Comparison of ENCODE assay signal across 14 cellular contexts in the genomic region with DNA sequence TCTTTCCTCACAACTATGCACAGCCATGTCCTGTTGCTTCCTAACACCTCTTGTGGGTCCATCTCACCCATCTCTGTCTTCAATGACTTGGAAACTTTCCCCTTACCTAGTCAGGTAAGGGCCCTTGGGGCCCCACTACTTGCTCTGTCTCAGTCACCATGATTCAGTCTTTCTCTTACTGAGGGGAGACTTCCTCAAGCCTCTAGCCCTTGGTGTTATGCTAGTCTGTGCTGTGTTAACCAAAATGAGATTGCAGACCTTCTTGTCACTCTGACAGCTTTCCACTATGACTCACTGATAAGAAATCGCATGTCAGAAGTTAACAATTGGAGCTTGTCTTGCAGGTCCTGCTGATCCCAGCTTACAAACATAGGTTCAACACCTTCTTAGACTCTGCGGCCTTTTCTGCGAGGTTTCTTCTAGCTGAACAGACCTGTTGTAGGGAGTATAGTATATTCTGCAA.
DNase-seq lines count a peak whose midpoint lies in the region; TF ChIP-seq lines count a peak whose summit lies in the region.
"Had no signal": no experiment of that assay in that cellular context is flagged by ENCODE, and none has a peak within 500 bp of the region (broad histone marks: within the 10 kb centered on the region; RNA-seq: fewer than 3 reads in every experiment).

No MANE protein-coding gene starts in this region.

- H3K14ac ChIP-seq in trophoblast cell (ENCODE audit: low read length) = no peak overlapping the region

- H4K12ac ChIP-seq in trophoblast cell (ENCODE audit: low read depth, low read length) = no peak overlapping the region

- peaks cover 9% of the 10 kb centered on the region for H3K9me3 Mint-ChIP-seq in activated CD4-positive, alpha-beta memory T cell treated with anti-CD3 and anti-CD28 coated beads for 36 hours
- peaks cover 3% of the 10 kb centered on the region for H3K9me3 Mint-ChIP-seq in activated CD4-positive, alpha-beta memory T cell treated with anti-CD3 and anti-CD28 coated beads, Interleukin-2, amount 10 ng/mL, durations not matched to agents 7 days and 5 days
- peaks cover 42% of the 10 kb centered on the region for H3K9me3 Mint-ChIP-seq in endodermal cell

- TF ChIP-seq CTCF in endodermal cell (conservative IDR thresholded peaks at IDR 0.05) = no peak

- no peaks in the 10 kb centered on the region for H3K27me3 Mint-ChIP-seq in activated CD4-positive, alpha-beta memory T cell treated with anti-CD3 and anti-CD28 coated beads for 36 hours
- H3K27me3 Mint-ChIP-seq in activated CD4-positive, alpha-beta memory T cell treated with anti-CD3 and anti-CD28 coated beads, Interleukin-2, amount 10 ng/mL, durations not matched to agents 7 days and 5 days = no peaks in the 10 kb centered on the region
- H3K27me3 Mint-ChIP-seq in endodermal cell (ENCODE audit: insufficient read depth) = no peaks in the 10 kb centered on the region
- H3K27me3 Mint-ChIP-seq: naive thymus-derived CD8-positive, alpha-beta T cell had no signal

- POLR2A ChIA-PET in activated CD4-positive, alpha-beta memory T cell treated with anti-CD3 and anti-CD28 coated beads for 36 hours (lab: Charles Lee) = no interaction called here
- POLR2A ChIA-PET in activated CD4-positive, alpha-beta memory T cell treated with anti-CD3 and anti-CD28 coated beads, Interleukin-2, amount 10 ng/mL, durations not matched to agents 7 days and 5 days (lab: Charles Lee) = no interaction called here

- no peaks in the 10 kb centered on the region for H3K36me3 Mint-ChIP-seq in activated CD4-positive, alpha-beta memory T cell treated with anti-CD3 and anti-CD28 coated beads for 36 hours
- H3K36me3 Mint-ChIP-seq in activated CD4-positive, alpha-beta memory T cell treated with anti-CD3 and anti-CD28 coated beads, Interleukin-2, amount 10 ng/mL, durations not matched to agents 7 days and 5 days (ENCODE audit: low read depth) = no peaks in the 10 kb centered on the region
- H3K36me3 Mint-ChIP-seq in endodermal cell (ENCODE audit: low read depth) = peaks cover 23% of the 10 kb centered on the region

- peak; percentile 39 for DNase-seq in activated CD4-positive, alpha-beta memory T cell treated with anti-CD3 and anti-CD28 coated beads for 36 hours
- DNase-seq in activated CD4-positive, alpha-beta memory T cell treated with anti-CD3 and anti-CD28 coated beads, Interleukin-2, amount 10 ng/mL, durations not matched to agents 7 days and 5 days = no peak
- peak; percentile 43 for DNase-seq in NOMO-1 treated with dmso at 0.1 percent for 144 hours (lab: John Stamatoyannopoulos, UW; ENCODE audit: unreplicated experiment)
- peak; percentile 60 for DNase-seq in endodermal cell
- peak; percentile 44 to 84 for DNase-seq in trophoblast cell
- no peak for DNase-seq in stimulated activated naive CD4-positive, alpha-beta T cell (lab: John Stamatoyannopoulos, UW)
- DNase-seq in NCI-H748 treated with DMSO at 0.1 percent for 48 hours (lab: John Stamatoyannopoulos, UW) = no peak
- DNase-seq in substantia nigra (lab: John Stamatoyannopoulos, UW) = no peak
- DNase-seq: ACHN; activated effector memory CD4-positive, alpha-beta T cell treated with anti-CD3 and anti-CD28 coated beads, Interleukin-2, amount 50 U/mL, for 16 hours; GDM1; naive thymus-derived CD8-positive, alpha-beta T cell; NCI-H1105 treated with DMSO at 0.1 percent for 48 hours; T1000 had no signal

- H3K9ac ChIP-seq in endodermal cell (ENCODE audit: extremely low read depth, low read length, poor library complexity, severe bottlenecking) = peak overlapping the region; percentile 17
- H3K9ac ChIP-seq in trophoblast cell (ENCODE audit: low read length) = no peak overlapping the region

- CTCF ChIA-PET in activated CD4-positive, alpha-beta memory T cell treated with anti-CD3 and anti-CD28 coated beads for 36 hours (lab: Charles Lee) = interaction anchor here (1.2 to 1.3 kb wide), 2 partner anchors 13 to 74 kb away, joined by 3 to 4 read pairs; a partner anchor contains a TSS
- CTCF ChIA-PET in activated CD4-positive, alpha-beta memory T cell treated with anti-CD3 and anti-CD28 coated beads, Interleukin-2, amount 10 ng/mL, durations not matched to agents 7 days and 5 days (lab: Charles Lee) = no interaction called here

- no peak overlapping the region for H2AFZ ChIP-seq in trophoblast cell (ENCODE audit: insufficient read depth, low read length, poor library complexity)

- H3K79me2 ChIP-seq in trophoblast cell (ENCODE audit: control insufficient read depth, insufficient read depth, low read length, poor library complexity) = no peaks in the 10 kb centered on the region

- no peak overlapping the region for H3K18ac ChIP-seq in trophoblast cell (ENCODE audit: low read length)

- intact Hi-C loops in activated CD4-positive, alpha-beta memory T cell treated with anti-CD3 and anti-CD28 coated beads for 36 hours (cut with micrococcal nuclease) = loop anchor here (1.0 to 5.0 kb wide), 3 partner anchors 26 to 136 kb away; a partner anchor contains a TSS

- H3K27me3 ChIP-seq in endodermal cell (ENCODE audit: control insufficient read depth, insufficient read depth, low read length, poor library complexity, severe bottlenecking) (no peaks in the 10 kb centered on the region), trophoblast cell (ENCODE audit: insufficient read depth, low read length) (no peaks in the 10 kb centered on the region)

- no peak overlapping the region for H3K4me3 Mint-ChIP-seq in activated CD4-positive, alpha-beta memory T cell treated with anti-CD3 and anti-CD28 coated beads for 36 hours
- H3K4me3 Mint-ChIP-seq in activated CD4-positive, alpha-beta memory T cell treated with anti-CD3 and anti-CD28 coated beads, Interleukin-2, amount 10 ng/mL, durations not matched to agents 7 days and 5 days = no peak overlapping the region
- H3K4me3 Mint-ChIP-seq in endodermal cell = peak overlapping the region; percentile 8
- H3K4me3 Mint-ChIP-seq: naive thymus-derived CD8-positive, alpha-beta T cell had no signal

- H3K27ac Mint-ChIP-seq in activated CD4-positive, alpha-beta memory T cell treated with anti-CD3 and anti-CD28 coated beads for 36 hours = peak overlapping the region; percentile 6
- H3K27ac Mint-ChIP-seq in activated CD4-positive, alpha-beta memory T cell treated with anti-CD3 and anti-CD28 coated beads, Interleukin-2, amount 10 ng/mL, durations not matched to agents 7 days and 5 days = no peak overlapping the region
- peak overlapping the region; percentile 96 for H3K27ac Mint-ChIP-seq in endodermal cell

- no peak overlapping the region for H3K4me2 ChIP-seq in trophoblast cell (ENCODE audit: low read length)

- H3K4me1 ChIP-seq in endodermal cell (ENCODE audit: control insufficient read depth, insufficient read depth, low read length) = peaks cover 6% of the 10 kb centered on the region
- peaks cover 3 to 7% of the 10 kb centered on the region in 2 experiments for H3K4me1 ChIP-seq in trophoblast cell (ENCODE audit: control insufficient read depth in 1 of 2, insufficient read depth in 2 of 2, low read length in 2 of 2)

- peak overlapping the region; percentile 21 for H2BK12ac ChIP-seq in trophoblast cell (ENCODE audit: low read length)

- H3K36me3 ChIP-seq in endodermal cell (ENCODE audit: control insufficient read depth, insufficient read depth, low read length) = no peaks in the 10 kb centered on the region
- H3K36me3 ChIP-seq in trophoblast cell (ENCODE audit: control insufficient read depth in 1 of 2, insufficient read depth in 2 of 2, low read length in 2 of 2) = no peaks in the 10 kb centered on the region

- H4K91ac ChIP-seq in trophoblast cell (ENCODE audit: low read depth, low read length) = peak overlapping the region; percentile 39

- H2AK5ac ChIP-seq in trophoblast cell (ENCODE audit: low read length) = no peak overlapping the region

- H3K4me3 ChIP-seq in endodermal cell (ENCODE audit: low read length) (peak overlapping the region; percentile 6), trophoblast cell (ENCODE audit: low read depth, low read length) (no peak overlapping the region)

- H3K4me1 Mint-ChIP-seq in activated CD4-positive, alpha-beta memory T cell treated with anti-CD3 and anti-CD28 coated beads for 36 hours (ENCODE audit: low read depth) = peaks cover 15% of the 10 kb centered on the region
- peaks cover 5% of the 10 kb centered on the region for H3K4me1 Mint-ChIP-seq in activated CD4-positive, alpha-beta memory T cell treated with anti-CD3 and anti-CD28 coated beads, Interleukin-2, amount 10 ng/mL, durations not matched to agents 7 days and 5 days
- H3K4me1 Mint-ChIP-seq in endodermal cell = peaks cover 37% of the 10 kb centered on the region

- peak overlapping the region; percentile 21 for H3K27ac ChIP-seq in endodermal cell (ENCODE audit: low read depth, low read length)
- peak overlapping the region; percentile 89 for H3K27ac ChIP-seq in trophoblast cell (ENCODE audit: low read depth, low read length)
- no peak overlapping the region for H3K27ac ChIP-seq in substantia nigra (ENCODE audit: low read depth, low read length, poor library complexity, severe bottlenecking)

- no peak overlapping the region for H3K23ac ChIP-seq in trophoblast cell (ENCODE audit: low read length)

- peaks cover 36% of the 10 kb centered on the region for H3K9me3 ChIP-seq in endodermal cell (ENCODE audit: control insufficient read depth, low read length)
- peaks cover 3% of the 10 kb centered on the region for H3K9me3 ChIP-seq in trophoblast cell (ENCODE audit: insufficient read depth, low read depth, low read length)

- peak overlapping the region; percentile 61 for H4K8ac ChIP-seq in trophoblast cell (ENCODE audit: low read depth, low read length)

- H3K79me1 ChIP-seq in trophoblast cell (ENCODE audit: low read length) = peaks cover 5% of the 10 kb centered on the region

- H3K4ac ChIP-seq in trophoblast cell (ENCODE audit: low read depth, low read length) = no peak overlapping the region

- WGBS in endodermal cell (ENCODE audit: insufficient coverage in 1 of 2, insufficient read length in 1 of 2), 2 experiments = 18 to 23% methylated on average over 1 to 2 of the region's 3 CpGs
- WGBS in trophoblast cell (ENCODE audit: extremely low coverage, insufficient coverage, insufficient read length) = no CpG with 5 or more reads among the region's 3 CpGs

- peak overlapping the region; percentile 41 for H2BK120ac ChIP-seq in trophoblast cell (ENCODE audit: insufficient read depth, low read length, poor library complexity)

- H2BK5ac ChIP-seq in trophoblast cell (ENCODE audit: low read depth, low read length, poor library complexity) = peak overlapping the region; percentile 87

Comparison
In these comparisons a context has a peak if more than half of its experiments do, and no peak if none do; other contexts are left out.
1. DNase-seq: peak in activated CD4-positive, alpha-beta memory T cell treated with anti-CD3 and anti-CD28 coated beads for 36 hours (single experiment), NOMO-1 treated with dmso at 0.1 percent for 144 hours (single experiment), endodermal cell (single experiment) and trophoblast cell (2 of 2); none in activated CD4-positive, alpha-beta memory T cell treated with anti-CD3 and anti-CD28 coated beads, Interleukin-2, amount 10 ng/mL, durations not matched to agents 7 days and 5 days (single experiment), stimulated activated naive CD4-positive, alpha-beta T cell (0 of 6), NCI-H748 treated with DMSO at 0.1 percent for 48 hours (single experiment) and substantia nigra (0 of 49).